Comparison of ENCODE assay signal across 12 cellular contexts in genomic region chr15:100704281-100705055, GRCh38.
A peak's percentile ranks its signal among the peaks of the same experiment; 100 is the strongest.
DNase-seq lines count a peak whose midpoint lies in the region; ATAC-seq and TF ChIP-seq lines count a peak whose summit lies in the region.
"Had no signal": no experiment of that assay in that cellular context is flagged by ENCODE, and none has a peak within 500 bp of the region (broad histone marks: within the 10 kb centered on the region; RNA-seq: fewer than 3 reads in every experiment).

No MANE protein-coding gene starts in this region.

- H3K36me3 ChIP-seq in right atrium auricular region (no peaks in the 10 kb centered on the region), fibroblast of lung (ENCODE audit: control insufficient read depth, insufficient read depth, low read length) (no peaks in the 10 kb centered on the region), OCI-LY7 (ENCODE audit: insufficient read depth, low read length) (no peaks in the 10 kb centered on the region), lower lobe of right lung (no peaks in the 10 kb centered on the region)
- no peaks in the 10 kb centered on the region for H3K36me3 ChIP-seq in CD8-positive, alpha-beta T cell (ENCODE audit: insufficient read depth, low read length)

- intact Hi-C loops in left ventricle myocardium superior (cut with micrococcal nuclease) (no loop called here), OCI-LY7 (cut with micrococcal nuclease; ENCODE audit: unreplicated experiment) (no loop called here), lower lobe of right lung (cut with DNase I) (no loop called here)
- intact Hi-C loops in CD8-positive, alpha-beta T cell (cut with DNase I, micrococcal nuclease), result no loop called here

- ATAC-seq in left ventricle myocardium superior (no peak), lower lobe of right lung (no peak)
- no peak for ATAC-seq in CD8-positive, alpha-beta T cell

- H3K4me2 ChIP-seq in fibroblast of lung (ENCODE audit: extremely low read depth, insufficient read depth, low read length) (no peak overlapping the region), OCI-LY7 (ENCODE audit: low read length) (no peak overlapping the region)

- no peaks in the 10 kb centered on the region for H3K9me2 ChIP-seq in OCI-LY7 (ENCODE audit: insufficient read depth, low read length)

- no peaks in the 10 kb centered on the region for H3K27me3 ChIP-seq in right atrium auricular region
- no peaks in the 10 kb centered on the region for H3K27me3 ChIP-seq in fibroblast of lung (ENCODE audit: control insufficient read depth, insufficient read depth, low read length)
- H3K27me3 ChIP-seq in CD8-positive, alpha-beta T cell (ENCODE audit: insufficient read depth, low read length), result no peaks in the 10 kb centered on the region
- no peaks in the 10 kb centered on the region for H3K27me3 ChIP-seq in lower lobe of right lung (ENCODE audit: low read depth)

- H3K9ac ChIP-seq in fibroblast of lung (ENCODE audit: insufficient read depth, low read length), result no peak overlapping the region

- H3K9me3 ChIP-seq in right atrium auricular region (no peaks in the 10 kb centered on the region), fibroblast of lung (ENCODE audit: control insufficient read depth, insufficient read depth, low read depth, low read length) (no peaks in the 10 kb centered on the region), OCI-LY7 (ENCODE audit: low read length) (no peaks in the 10 kb centered on the region), lower lobe of right lung (no peaks in the 10 kb centered on the region)
- no peaks in the 10 kb centered on the region for H3K9me3 ChIP-seq in CD8-positive, alpha-beta T cell (ENCODE audit: low read length)

- DNase-seq in right atrium auricular region (ENCODE audit: low spot score) (peak; percentile 48), left ventricle myocardium superior (no peak), T1000 (lab: John Stamatoyannopoulos, UW) (peak; percentile 26), fibroblast of lung (ENCODE audit: low read depth in 2 of 2) (peak; percentile 48 to 89), middle frontal gyrus (ENCODE audit: extremely low spot score, low spot score) (no peak), OCI-LY7 (ENCODE audit: low spot score) (no peak), lower lobe of right lung (no peak)
- DNase-seq in CD8-positive, alpha-beta T cell, result no peak
- DNase-seq: activated naive CD8-positive, alpha-beta T cell treated with anti-CD3 and anti-CD28 coated beads for 36 hours; NCI-H1092 treated with DMSO at 0.1 percent for 48 hours; NCI-H2227 treated with DMSO at 0.1 percent for 48 hours; small intestine had no signal

- H3K27ac ChIP-seq in right atrium auricular region (no peak overlapping the region), fibroblast of lung (ENCODE audit: insufficient read depth, low read length) (no peak overlapping the region), OCI-LY7 (ENCODE audit: low read depth, low read length, poor library complexity, severe bottlenecking) (no peak overlapping the region), lower lobe of right lung (no peak overlapping the region)
- no peak overlapping the region for H3K27ac ChIP-seq in CD8-positive, alpha-beta T cell (ENCODE audit: low read depth, low read length)

- no peaks in the 10 kb centered on the region for H3K4me1 Mint-ChIP-seq in CD8-positive, alpha-beta T cell (ENCODE audit: low read depth)

- H4K20me1 ChIP-seq in fibroblast of lung (ENCODE audit: control insufficient read depth, extremely low read depth, insufficient read depth, low read length), result no peaks in the 10 kb centered on the region
- H4K20me1 ChIP-seq in OCI-LY7 (ENCODE audit: insufficient read depth, low read length), result no peaks in the 10 kb centered on the region

- CTCF ChIA-PET in CD8-positive, alpha-beta T cell (lab: Charles Lee), result no interaction called here
- CTCF ChIA-PET in OCI-LY7 (lab: Charles Lee; ENCODE audit: unreplicated experiment), result no interaction called here

- H3K27me3 Mint-ChIP-seq in CD8-positive, alpha-beta T cell (ENCODE audit: low read depth), result peaks cover 27% of the 10 kb centered on the region

- BruUV-seq in OCI-LY7 (replicated peaks; lab: Mats Ljungman, UMichigan), result no TSS peak

- no peaks in the 10 kb centered on the region for H3K36me3 Mint-ChIP-seq in CD8-positive, alpha-beta T cell
- H3K36me3 Mint-ChIP-seq: activated naive CD8-positive, alpha-beta T cell treated with anti-CD3 and anti-CD28 coated beads for 36 hours had no signal

- H3K27ac Mint-ChIP-seq in CD8-positive, alpha-beta T cell, result no peak overlapping the region
- H3K27ac Mint-ChIP-seq: activated naive CD8-positive, alpha-beta T cell treated with anti-CD3 and anti-CD28 coated beads for 36 hours had no signal

- H3K4me1 ChIP-seq in right atrium auricular region (no peaks in the 10 kb centered on the region), fibroblast of lung (ENCODE audit: control insufficient read depth, extremely low read depth, insufficient read depth, low read length) (peaks cover 3% of the 10 kb centered on the region), OCI-LY7 (ENCODE audit: insufficient read depth, low read length, poor library complexity, severe bottlenecking) (no peaks in the 10 kb centered on the region), lower lobe of right lung (no peaks in the 10 kb centered on the region)
- H3K4me1 ChIP-seq in CD8-positive, alpha-beta T cell (ENCODE audit: insufficient read depth, low read length), result no peaks in the 10 kb centered on the region

- TF ChIP-seq CTCF in right atrium auricular region (IDR thresholded peaks at IDR 0.05) (no peak), fibroblast of lung (conservative IDR thresholded peaks at IDR 0.05 in 1 of 2, IDR thresholded peaks at IDR 0.05 in 1 of 2; ENCODE audit: low read depth in 1 of 2, low read length in 2 of 2) (no peak), OCI-LY7 (conservative IDR thresholded peaks at IDR 0.05; ENCODE audit: low read length) (no peak), lower lobe of right lung (IDR thresholded peaks at IDR 0.05) (no peak)
- TF ChIP-seq CTCF in CD8-positive, alpha-beta T cell (IDR thresholded peaks at IDR 0.05), result no peak

- H2AFZ ChIP-seq in fibroblast of lung (ENCODE audit: low read length), result no peak overlapping the region
- H2AFZ ChIP-seq in OCI-LY7 (ENCODE audit: low read length), result no peak overlapping the region

- H3K79me2 ChIP-seq in fibroblast of lung (ENCODE audit: control insufficient read depth, insufficient read depth, low read length), result no peaks in the 10 kb centered on the region
- H3K79me2 ChIP-seq in OCI-LY7 (ENCODE audit: insufficient read depth, low read depth, low read length), result no peaks in the 10 kb centered on the region

- H3K9me3 Mint-ChIP-seq in CD8-positive, alpha-beta T cell, result no peaks in the 10 kb centered on the region

- POLR2A ChIA-PET in CD8-positive, alpha-beta T cell (lab: Charles Lee), result no interaction called here
- POLR2A ChIA-PET in OCI-LY7 (lab: Charles Lee), result no interaction called here

- H3K4me3 ChIP-seq in right atrium auricular region (no peak overlapping the region), fibroblast of lung (replicated peaks in 1 of 4; ENCODE audit: control extremely low read depth in 1 of 4, insufficient read depth in 1 of 4, low read depth in 3 of 4, low read length in 4 of 4) (no peak overlapping the region), OCI-LY7 (ENCODE audit: low read depth, low read length, poor library complexity, severe bottlenecking) (no peak overlapping the region), lower lobe of right lung (no peak overlapping the region)
- H3K4me3 ChIP-seq in CD8-positive, alpha-beta T cell (ENCODE audit: low read depth, low read length), result no peak overlapping the region

- H3K4me3 Mint-ChIP-seq in CD8-positive, alpha-beta T cell, result no peak overlapping the region
- H3K4me3 Mint-ChIP-seq: activated naive CD8-positive, alpha-beta T cell treated with anti-CD3 and anti-CD28 coated beads for 36 hours had no signal

Comparison
In these comparisons a context has a peak if more than half of its experiments do, and no peak if none do; other contexts are left out.
1. DNase-seq: peak in right atrium auricular region (single experiment), T1000 (single experiment) and fibroblast of lung (2 of 2); none in left ventricle myocardium superior (single experiment), CD8-positive, alpha-beta T cell (0 of 7), middle frontal gyrus (single experiment), OCI-LY7 (single experiment) and lower lobe of right lung (single experiment).